1 cellular context compared by ENCODE assay signal in the genomic region with DNA sequence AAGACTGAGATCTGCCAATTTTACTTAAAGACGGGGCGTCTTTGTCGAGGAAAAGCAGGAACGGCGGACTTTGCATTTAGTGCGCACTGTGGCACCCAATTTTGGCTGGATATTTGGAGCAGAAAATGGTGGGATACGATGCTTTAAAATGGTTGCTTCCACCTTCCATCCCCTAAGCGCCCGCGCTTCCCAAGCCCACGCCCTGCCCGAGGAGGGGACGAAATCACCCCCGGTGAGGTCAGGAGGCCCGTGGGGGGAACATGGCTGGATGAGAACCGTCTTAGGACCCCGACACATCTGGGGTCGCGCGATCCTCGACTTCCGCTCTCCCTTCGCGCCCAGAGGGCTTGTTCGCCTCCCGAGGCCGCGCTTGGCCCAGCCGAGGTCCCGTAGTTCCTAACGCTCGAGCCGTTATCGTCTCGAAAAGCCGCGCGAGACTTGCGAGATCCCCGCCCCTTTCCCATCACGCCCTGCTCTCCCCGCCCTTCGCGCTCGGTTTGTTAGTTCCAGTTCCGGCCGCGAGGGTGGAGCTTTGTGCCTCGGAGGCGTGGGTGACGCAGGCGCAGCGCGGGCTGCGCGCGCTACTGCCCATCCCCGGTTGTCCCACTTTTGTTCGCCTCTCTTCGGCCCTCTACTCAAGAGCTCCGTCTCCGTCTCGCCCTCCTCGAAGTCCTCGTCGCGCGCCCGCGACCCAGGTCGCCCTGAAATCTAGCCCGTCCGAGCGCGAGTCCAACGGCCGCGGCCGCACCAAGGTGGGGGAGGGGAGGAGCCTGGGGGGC.
TF ChIP-seq lines count a peak whose summit lies in the region.

A gene with protein sequence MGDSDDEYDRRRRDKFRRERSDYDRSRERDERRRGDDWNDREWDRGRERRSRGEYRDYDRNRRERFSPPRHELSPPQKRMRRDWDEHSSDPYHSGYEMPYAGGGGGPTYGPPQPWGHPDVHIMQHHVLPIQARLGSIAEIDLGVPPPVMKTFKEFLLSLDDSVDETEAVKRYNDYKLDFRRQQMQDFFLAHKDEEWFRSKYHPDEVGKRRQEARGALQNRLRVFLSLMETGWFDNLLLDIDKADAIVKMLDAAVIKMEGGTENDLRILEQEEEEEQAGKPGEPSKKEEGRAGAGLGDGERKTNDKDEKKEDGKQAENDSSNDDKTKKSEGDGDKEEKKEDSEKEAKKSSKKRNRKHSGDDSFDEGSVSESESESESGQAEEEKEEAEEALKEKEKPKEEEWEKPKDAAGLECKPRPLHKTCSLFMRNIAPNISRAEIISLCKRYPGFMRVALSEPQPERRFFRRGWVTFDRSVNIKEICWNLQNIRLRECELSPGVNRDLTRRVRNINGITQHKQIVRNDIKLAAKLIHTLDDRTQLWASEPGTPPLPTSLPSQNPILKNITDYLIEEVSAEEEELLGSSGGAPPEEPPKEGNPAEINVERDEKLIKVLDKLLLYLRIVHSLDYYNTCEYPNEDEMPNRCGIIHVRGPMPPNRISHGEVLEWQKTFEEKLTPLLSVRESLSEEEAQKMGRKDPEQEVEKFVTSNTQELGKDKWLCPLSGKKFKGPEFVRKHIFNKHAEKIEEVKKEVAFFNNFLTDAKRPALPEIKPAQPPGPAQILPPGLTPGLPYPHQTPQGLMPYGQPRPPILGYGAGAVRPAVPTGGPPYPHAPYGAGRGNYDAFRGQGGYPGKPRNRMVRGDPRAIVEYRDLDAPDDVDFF (plus strand): TSS at position 527 of the 779 bp plus-strand sequence. CDS start 488 bp downstream, outside the sequence.

TF ChIP-seq in GM23338, 12 proteins besides CTCF, POLR2A, EP300 and RAD21:
- TF ChIP-seq, protein P1, sequence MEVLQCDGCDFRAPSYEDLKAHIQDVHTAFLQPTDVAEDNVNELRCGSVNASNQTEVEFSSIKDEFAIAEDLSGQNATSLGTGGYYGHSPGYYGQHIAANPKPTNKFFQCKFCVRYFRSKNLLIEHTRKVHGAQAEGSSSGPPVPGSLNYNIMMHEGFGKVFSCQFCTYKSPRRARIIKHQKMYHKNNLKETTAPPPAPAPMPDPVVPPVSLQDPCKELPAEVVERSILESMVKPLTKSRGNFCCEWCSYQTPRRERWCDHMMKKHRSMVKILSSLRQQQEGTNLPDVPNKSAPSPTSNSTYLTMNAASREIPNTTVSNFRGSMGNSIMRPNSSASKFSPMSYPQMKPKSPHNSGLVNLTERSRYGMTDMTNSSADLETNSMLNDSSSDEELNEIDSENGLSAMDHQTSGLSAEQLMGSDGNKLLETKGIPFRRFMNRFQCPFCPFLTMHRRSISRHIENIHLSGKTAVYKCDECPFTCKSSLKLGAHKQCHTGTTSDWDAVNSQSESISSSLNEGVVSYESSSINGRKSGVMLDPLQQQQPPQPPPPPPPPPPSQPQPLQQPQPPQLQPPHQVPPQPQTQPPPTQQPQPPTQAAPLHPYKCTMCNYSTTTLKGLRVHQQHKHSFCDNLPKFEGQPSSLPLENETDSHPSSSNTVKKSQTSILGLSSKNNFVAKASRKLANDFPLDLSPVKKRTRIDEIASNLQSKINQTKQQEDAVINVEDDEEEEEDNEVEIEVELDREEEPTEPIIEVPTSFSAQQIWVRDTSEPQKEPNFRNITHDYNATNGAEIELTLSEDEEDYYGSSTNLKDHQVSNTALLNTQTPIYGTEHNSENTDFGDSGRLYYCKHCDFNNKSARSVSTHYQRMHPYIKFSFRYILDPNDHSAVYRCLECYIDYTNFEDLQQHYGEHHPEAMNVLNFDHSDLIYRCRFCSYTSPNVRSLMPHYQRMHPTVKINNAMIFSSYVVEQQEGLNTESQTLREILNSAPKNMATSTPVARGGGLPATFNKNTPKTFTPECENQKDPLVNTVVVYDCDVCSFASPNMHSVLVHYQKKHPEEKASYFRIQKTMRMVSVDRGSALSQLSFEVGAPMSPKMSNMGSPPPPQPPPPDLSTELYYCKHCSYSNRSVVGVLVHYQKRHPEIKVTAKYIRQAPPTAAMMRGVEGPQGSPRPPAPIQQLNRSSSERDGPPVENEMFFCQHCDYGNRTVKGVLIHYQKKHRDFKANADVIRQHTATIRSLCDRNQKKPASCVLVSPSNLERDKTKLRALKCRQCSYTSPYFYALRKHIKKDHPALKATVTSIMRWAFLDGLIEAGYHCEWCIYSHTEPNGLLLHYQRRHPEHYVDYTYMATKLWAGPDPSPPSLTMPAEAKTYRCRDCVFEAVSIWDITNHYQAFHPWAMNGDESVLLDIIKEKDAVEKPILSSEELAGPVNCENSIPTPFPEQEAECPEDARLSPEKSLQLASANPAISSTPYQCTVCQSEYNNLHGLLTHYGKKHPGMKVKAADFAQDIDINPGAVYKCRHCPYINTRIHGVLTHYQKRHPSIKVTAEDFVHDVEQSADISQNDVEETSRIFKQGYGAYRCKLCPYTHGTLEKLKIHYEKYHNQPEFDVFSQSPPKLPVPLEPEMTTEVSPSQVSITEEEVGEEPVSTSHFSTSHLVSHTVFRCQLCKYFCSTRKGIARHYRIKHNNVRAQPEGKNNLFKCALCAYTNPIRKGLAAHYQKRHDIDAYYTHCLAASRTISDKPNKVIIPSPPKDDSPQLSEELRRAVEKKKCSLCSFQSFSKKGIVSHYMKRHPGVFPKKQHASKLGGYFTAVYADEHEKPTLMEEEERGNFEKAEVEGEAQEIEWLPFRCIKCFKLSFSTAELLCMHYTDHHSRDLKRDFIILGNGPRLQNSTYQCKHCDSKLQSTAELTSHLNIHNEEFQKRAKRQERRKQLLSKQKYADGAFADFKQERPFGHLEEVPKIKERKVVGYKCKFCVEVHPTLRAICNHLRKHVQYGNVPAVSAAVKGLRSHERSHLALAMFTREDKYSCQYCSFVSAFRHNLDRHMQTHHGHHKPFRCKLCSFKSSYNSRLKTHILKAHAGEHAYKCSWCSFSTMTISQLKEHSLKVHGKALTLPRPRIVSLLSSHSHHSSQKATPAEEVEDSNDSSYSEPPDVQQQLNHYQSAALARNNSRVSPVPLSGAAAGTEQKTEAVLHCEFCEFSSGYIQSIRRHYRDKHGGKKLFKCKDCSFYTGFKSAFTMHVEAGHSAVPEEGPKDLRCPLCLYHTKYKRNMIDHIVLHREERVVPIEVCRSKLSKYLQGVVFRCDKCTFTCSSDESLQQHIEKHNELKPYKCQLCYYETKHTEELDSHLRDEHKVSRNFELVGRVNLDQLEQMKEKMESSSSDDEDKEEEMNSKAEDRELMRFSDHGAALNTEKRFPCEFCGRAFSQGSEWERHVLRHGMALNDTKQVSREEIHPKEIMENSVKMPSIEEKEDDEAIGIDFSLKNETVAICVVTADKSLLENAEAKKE (CRISPR knock-in tag; IDR thresholded peaks at IDR 0.05) = no peak
- TF ChIP-seq EZH2phosphoT487 (IDR thresholded peaks at IDR 0.05; ENCODE audit: unreplicated experiment) = no peak
- no peak for TF ChIP-seq JUNB (IDR thresholded peaks at IDR 0.05; ENCODE audit: unreplicated experiment)
- TF ChIP-seq, protein P2, sequence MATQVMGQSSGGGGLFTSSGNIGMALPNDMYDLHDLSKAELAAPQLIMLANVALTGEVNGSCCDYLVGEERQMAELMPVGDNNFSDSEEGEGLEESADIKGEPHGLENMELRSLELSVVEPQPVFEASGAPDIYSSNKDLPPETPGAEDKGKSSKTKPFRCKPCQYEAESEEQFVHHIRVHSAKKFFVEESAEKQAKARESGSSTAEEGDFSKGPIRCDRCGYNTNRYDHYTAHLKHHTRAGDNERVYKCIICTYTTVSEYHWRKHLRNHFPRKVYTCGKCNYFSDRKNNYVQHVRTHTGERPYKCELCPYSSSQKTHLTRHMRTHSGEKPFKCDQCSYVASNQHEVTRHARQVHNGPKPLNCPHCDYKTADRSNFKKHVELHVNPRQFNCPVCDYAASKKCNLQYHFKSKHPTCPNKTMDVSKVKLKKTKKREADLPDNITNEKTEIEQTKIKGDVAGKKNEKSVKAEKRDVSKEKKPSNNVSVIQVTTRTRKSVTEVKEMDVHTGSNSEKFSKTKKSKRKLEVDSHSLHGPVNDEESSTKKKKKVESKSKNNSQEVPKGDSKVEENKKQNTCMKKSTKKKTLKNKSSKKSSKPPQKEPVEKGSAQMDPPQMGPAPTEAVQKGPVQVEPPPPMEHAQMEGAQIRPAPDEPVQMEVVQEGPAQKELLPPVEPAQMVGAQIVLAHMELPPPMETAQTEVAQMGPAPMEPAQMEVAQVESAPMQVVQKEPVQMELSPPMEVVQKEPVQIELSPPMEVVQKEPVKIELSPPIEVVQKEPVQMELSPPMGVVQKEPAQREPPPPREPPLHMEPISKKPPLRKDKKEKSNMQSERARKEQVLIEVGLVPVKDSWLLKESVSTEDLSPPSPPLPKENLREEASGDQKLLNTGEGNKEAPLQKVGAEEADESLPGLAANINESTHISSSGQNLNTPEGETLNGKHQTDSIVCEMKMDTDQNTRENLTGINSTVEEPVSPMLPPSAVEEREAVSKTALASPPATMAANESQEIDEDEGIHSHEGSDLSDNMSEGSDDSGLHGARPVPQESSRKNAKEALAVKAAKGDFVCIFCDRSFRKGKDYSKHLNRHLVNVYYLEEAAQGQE (IDR thresholded peaks at IDR 0.05; ENCODE audit: unreplicated experiment) = no peak
- TF ChIP-seq ZNF114 (CRISPR knock-in tag; IDR thresholded peaks at IDR 0.05) = no peak
- TF ChIP-seq, protein P3, sequence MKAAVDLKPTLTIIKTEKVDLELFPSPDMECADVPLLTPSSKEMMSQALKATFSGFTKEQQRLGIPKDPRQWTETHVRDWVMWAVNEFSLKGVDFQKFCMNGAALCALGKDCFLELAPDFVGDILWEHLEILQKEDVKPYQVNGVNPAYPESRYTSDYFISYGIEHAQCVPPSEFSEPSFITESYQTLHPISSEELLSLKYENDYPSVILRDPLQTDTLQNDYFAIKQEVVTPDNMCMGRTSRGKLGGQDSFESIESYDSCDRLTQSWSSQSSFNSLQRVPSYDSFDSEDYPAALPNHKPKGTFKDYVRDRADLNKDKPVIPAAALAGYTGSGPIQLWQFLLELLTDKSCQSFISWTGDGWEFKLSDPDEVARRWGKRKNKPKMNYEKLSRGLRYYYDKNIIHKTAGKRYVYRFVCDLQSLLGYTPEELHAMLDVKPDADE (IDR thresholded peaks at IDR 0.05) = peak; percentile 78
- TF ChIP-seq STAT1 (IDR thresholded peaks at IDR 0.05; ENCODE audit: unreplicated experiment) = no peak
- TF ChIP-seq CREB1 (CRISPR knock-in tag; IDR thresholded peaks at IDR 0.05; ENCODE audit: low read depth) = peak; percentile 72
- no peak for TF ChIP-seq EZH2 (IDR thresholded peaks at IDR 0.05; ENCODE audit: low read depth, unreplicated experiment)
- TF ChIP-seq ZNF331 (CRISPR knock-in tag; IDR thresholded peaks at IDR 0.05; ENCODE audit: low read depth) = no peak
- TF ChIP-seq NANOG (IDR thresholded peaks at IDR 0.05; ENCODE audit: borderline replicate concordance) = no peak
- TF ChIP-seq POLR2AphosphoS5 (IDR thresholded peaks at IDR 0.05; ENCODE audit: low read depth) = peak; percentile 96
